In the genomic region with DNA sequence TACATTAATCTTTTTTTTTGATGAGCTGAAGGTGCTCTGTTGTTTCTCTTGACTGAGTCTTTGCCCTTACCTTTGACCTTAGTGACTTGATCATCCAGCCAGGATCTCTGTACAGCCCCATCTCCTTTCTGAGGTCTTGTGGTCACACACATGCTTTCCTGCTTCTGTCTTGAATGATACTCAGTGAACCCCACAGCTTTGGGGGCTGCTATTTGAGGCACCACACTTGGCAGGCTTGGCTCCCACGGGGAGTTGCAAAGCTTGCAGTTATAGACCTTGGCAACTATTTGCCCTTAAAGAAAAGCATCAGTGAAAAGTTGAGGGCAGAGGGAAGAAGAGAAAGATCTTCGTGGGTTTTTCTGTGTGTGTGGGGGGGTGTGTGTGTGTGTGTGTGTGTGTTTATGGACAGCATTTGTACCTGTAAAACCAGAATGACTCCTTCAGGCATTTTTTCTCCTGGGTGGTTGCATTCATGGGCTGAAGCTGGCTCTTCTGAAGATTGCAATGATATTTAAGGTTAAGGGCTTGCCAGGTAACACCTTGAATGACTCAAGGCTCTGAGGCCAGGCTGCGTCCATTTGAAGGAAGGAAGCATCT, we compare ENCODE assay signal across 8 cellular contexts.
A peak's percentile ranks its signal among the peaks of the same experiment; 100 is the strongest.
DNase-seq lines count a peak whose midpoint lies in the region; ATAC-seq, FAIRE-seq and TF ChIP-seq lines count a peak whose summit lies in the region.

No MANE protein-coding gene starts in this region.

- TF ChIP-seq CTCF in brain (conservative IDR thresholded peaks at IDR 0.05) (no peak), suprapubic skin (IDR thresholded peaks at IDR 0.05) (no peak), SK-N-SH (IDR thresholded peaks at IDR 0.05) (no peak)

- H3K36me3 Mint-ChIP-seq in activated CD4-positive, alpha-beta T cell treated with anti-CD3 and anti-CD28 coated beads, Interleukin-2, amount 10 ng/mL, durations not matched to agents 24 days and 14 days (ENCODE audit: low read depth), result peaks cover 23% of the 10 kb centered on the region
- H3K36me3 Mint-ChIP-seq in brain, result peaks cover 25% of the 10 kb centered on the region

- H3K9ac ChIP-seq in SK-N-SH, result no peak overlapping the region

- 40% methylated on average over 3 of the region's 3 CpGs for WGBS in suprapubic skin
- 87% methylated on average over 3 of the region's 3 CpGs for WGBS in SK-N-SH (ENCODE audit: low lambda C conversion rate)

- peaks cover 47% of the 10 kb centered on the region for H3K4me1 Mint-ChIP-seq in activated CD4-positive, alpha-beta T cell treated with anti-CD3 and anti-CD28 coated beads, Interleukin-2, amount 10 ng/mL, durations not matched to agents 24 days and 14 days
- peaks cover 87% of the 10 kb centered on the region for H3K4me1 Mint-ChIP-seq in brain

- H3K4me2 ChIP-seq in SK-N-SH, result no peak overlapping the region

- intact Hi-C loops in activated CD4-positive, alpha-beta T cell treated with anti-CD3 and anti-CD28 coated beads, Interleukin-2, amount 10 ng/mL, durations not matched to agents 24 days and 14 days (cut with micrococcal nuclease), result no loop called here

- CTCF ChIA-PET in SK-N-SH (lab: Yijun Ruan, JAX), result interaction anchor here (1.0 to 1.8 kb wide), 3 partner anchors 156 to 475 kb away, joined by 3 to 7 read pairs (median 3); no protein-coding TSS in a partner anchor

- no peak for TF ChIP-seq RAD21 in SK-N-SH (IDR thresholded peaks at IDR 0.05; ENCODE audit: low read length)

- H3K27me3 Mint-ChIP-seq in activated CD4-positive, alpha-beta T cell treated with anti-CD3 and anti-CD28 coated beads, Interleukin-2, amount 10 ng/mL, durations not matched to agents 24 days and 14 days, result no peaks in the 10 kb centered on the region
- H3K27me3 Mint-ChIP-seq in brain, result no peaks in the 10 kb centered on the region

- H3F3A ChIP-seq in SK-N-SH (replicated peaks; ENCODE audit: insufficient read depth), result peaks cover 8% of the 10 kb centered on the region

- H3K27ac Mint-ChIP-seq in activated CD4-positive, alpha-beta T cell treated with anti-CD3 and anti-CD28 coated beads, Interleukin-2, amount 10 ng/mL, durations not matched to agents 24 days and 14 days, result peak overlapping the region; percentile 55
- H3K27ac Mint-ChIP-seq in brain, result peak overlapping the region; percentile 81 to 97 (median 95)

- TF ChIP-seq EP300 in suprapubic skin (IDR thresholded peaks at IDR 0.05) (no peak), SK-N-SH (IDR thresholded peaks at IDR 0.05; ENCODE audit: borderline replicate concordance in 1 of 2, low read depth in 1 of 2, low read length in 1 of 2) (no peak)

- H2AFZ ChIP-seq in SK-N-SH (ENCODE audit: low read depth), result no peak overlapping the region

- ATAC-seq in HG03097 (IDR thresholded peaks at IDR 0.05; ENCODE audit: low FRiP score, unreplicated experiment), result peak; percentile 45

- FAIRE-seq in frontal cortex (lab: Jason Lieb, UNC), result no peak

- no peaks in the 10 kb centered on the region for H3K9me3 Mint-ChIP-seq in activated CD4-positive, alpha-beta T cell treated with anti-CD3 and anti-CD28 coated beads, Interleukin-2, amount 10 ng/mL, durations not matched to agents 24 days and 14 days
- peaks cover 0 to 2% (median 0%) of the 10 kb centered on the region in 5 experiments for H3K9me3 Mint-ChIP-seq in brain

- H3K27me3 ChIP-seq in suprapubic skin (no peaks in the 10 kb centered on the region), SK-N-SH (ENCODE audit: insufficient read depth) (no peaks in the 10 kb centered on the region)

- POLR2A ChIA-PET in SK-N-SH (lab: Yijun Ruan, JAX), result no interaction called here

- peak overlapping the region; percentile 59 for H3K4me3 Mint-ChIP-seq in activated CD4-positive, alpha-beta T cell treated with anti-CD3 and anti-CD28 coated beads, Interleukin-2, amount 10 ng/mL, durations not matched to agents 24 days and 14 days
- H3K4me3 Mint-ChIP-seq in brain, result peak overlapping the region in 4 of 5 experiments; percentile 42 to 85 (median 74)

- no peaks in the 10 kb centered on the region for H3K9me2 ChIP-seq in SK-N-SH

- peak overlapping the region; percentile 30 for H3K27ac ChIP-seq in suprapubic skin
- no peak overlapping the region; a peak in 1 of 4 replicates for H3K27ac ChIP-seq in SK-N-SH (ENCODE audit: low read depth in 2 of 2, low read length in 1 of 2)

- H3K4me3 ChIP-seq in suprapubic skin, result no peak overlapping the region
- no peak overlapping the region for H3K4me3 ChIP-seq in SK-N-SH (ENCODE audit: low read depth in 2 of 2, low read length in 1 of 2)

- no peaks in the 10 kb centered on the region for H4K20me1 ChIP-seq in SK-N-SH (ENCODE audit: insufficient read depth)

- H3K79me2 ChIP-seq in SK-N-SH (ENCODE audit: insufficient read depth), result no peaks in the 10 kb centered on the region; the same call in 1 of the 2 replicates

- H3K4me1 ChIP-seq in suprapubic skin, result peaks cover 7% of the 10 kb centered on the region
- H3K4me1 ChIP-seq in SK-N-SH (ENCODE audit: control insufficient read depth in 1 of 2, insufficient read depth in 2 of 2, low read depth in 1 of 2, low read length in 1 of 2), result peaks cover 0 to 41% of the 10 kb centered on the region in 2 experiments; a peak in 2 of 4 replicates

- H3K9me3 ChIP-seq in suprapubic skin, result no peaks in the 10 kb centered on the region
- H3K9me3 ChIP-seq in SK-N-SH, result no peaks in the 10 kb centered on the region

- H3K36me3 ChIP-seq in suprapubic skin (no peaks in the 10 kb centered on the region), SK-N-SH (replicated peaks in 1 of 2; ENCODE audit: control insufficient read depth in 1 of 2, insufficient read depth in 2 of 2, low read length in 1 of 2) (peaks cover 0 to 4% of the 10 kb centered on the region in 2 experiments)

- DNase-seq in activated CD4-positive, alpha-beta T cell treated with anti-CD3 and anti-CD28 coated beads, Interleukin-2, amount 10 ng/mL, durations not matched to agents 24 days and 14 days, result no peak
- DNase-seq in activated CD4-positive, alpha-beta T cell treated with anti-CD3 and anti-CD28 coated beads, Interleukin-2, amount 50 U/mL, for 1 hour, result no peak
- DNase-seq in suprapubic skin (ENCODE audit: low spot score in 2 of 2) (no peak), SK-N-SH (no peak), NCI-H524 treated with DMSO at 0.1 percent for 48 hours (lab: John Stamatoyannopoulos, UW) (no peak), frontal cortex (ENCODE audit: low spot score in 2 of 2) (no peak)

- TF ChIP-seq POLR2A in suprapubic skin (IDR thresholded peaks at IDR 0.05), result no peak

TF ChIP-seq in SK-N-SH, 30 proteins besides CTCF, POLR2A, EP300 and RAD21:
- TF ChIP-seq TAF1 (IDR thresholded peaks at IDR 0.05; ENCODE audit: borderline replicate concordance, low read depth, low read length) (no peak), GABPA (IDR thresholded peaks at IDR 0.05; ENCODE audit: low read depth) (no peak), CHD2 (IDR thresholded peaks at IDR 0.05; ENCODE audit: low read length, partially characterized antibody) (no peak), PBX3 (IDR thresholded peaks at IDR 0.05) (no peak), NFIC (IDR thresholded peaks at IDR 0.05; ENCODE audit: borderline replicate concordance) (no peak), NRF1 (IDR thresholded peaks at IDR 0.05; ENCODE audit: low read depth, low read length) (no peak)
